ENCODE assay signal across 19 cellular contexts in genomic region chr5:12911156-12911555, GRCh38.
DNase-seq lines count a peak whose midpoint lies in the region.
"Had no signal": no experiment of that assay in that cellular context is flagged by ENCODE, and none has a peak within 500 bp of the region (broad histone marks: within the 10 kb centered on the region; RNA-seq: fewer than 3 reads in every experiment).

No MANE protein-coding gene starts in this region.

- no peaks in the 10 kb centered on the region for H3K4me1 ChIP-seq in GM23248 (ENCODE audit: insufficient read depth)
- H3K4me1 ChIP-seq: A549, SJCRH30 had no signal

- no peak overlapping the region for H2AFZ ChIP-seq in GM23248

- H3K36me3 ChIP-seq in SK-N-MC (ENCODE audit: insufficient read depth, low read length) = no peaks in the 10 kb centered on the region
- no peaks in the 10 kb centered on the region for H3K36me3 ChIP-seq in GM23248 (ENCODE audit: low read depth)
- H3K36me3 ChIP-seq: SJCRH30 had no signal

- no peaks in the 10 kb centered on the region for H4K20me1 ChIP-seq in GM23248 (ENCODE audit: insufficient read depth)

- H3K9me3 ChIP-seq in SK-N-MC (ENCODE audit: low read depth, low read length) (no peaks in the 10 kb centered on the region), GM23248 (ENCODE audit: low read depth) (no peaks in the 10 kb centered on the region)
- H3K9me3 ChIP-seq: A549, SJCRH30 had no signal

- peak; percentile 29 for DNase-seq in A172 (ENCODE audit: low spot score)
- peak; percentile 51 for DNase-seq in HS-5 (ENCODE audit: low read depth)
- DNase-seq in SK-N-MC (ENCODE audit: low read depth, low spot score) = no peak
- DNase-seq in lung microvascular endothelial cell (ENCODE audit: low read depth in 2 of 2) = peak; percentile 1 to 35
- no peak for DNase-seq in SW480 (ENCODE audit: low spot score)
- DNase-seq in Kasumi-1 (lab: John Stamatoyannopoulos, UW) = no peak
- no peak for DNase-seq in GM23248
- DNase-seq: DMS53, Karpas-422, MM.1S, NCI-H1092, NCI-H1436, NCI-H187 treated with DMSO at 0.1 percent for 48 hours, NCI-H2107, NCI-H524, NCI-H774, SJCRH30, T-helper 2 cell had no signal

- no peaks in the 10 kb centered on the region for H3K79me2 ChIP-seq in GM23248 (ENCODE audit: insufficient read depth)

- H3K4me3 ChIP-seq in SK-N-MC (peak overlapping the region; percentile 45), GM23248 (no peak overlapping the region)
- H3K4me3 ChIP-seq: A549, SJCRH30 had no signal

- no peaks in the 10 kb centered on the region for H3F3A ChIP-seq in GM23248 (ENCODE audit: insufficient read depth)

- WGBS in GM23248 (ENCODE audit: low coverage in 1 of 2, low lambda C conversion rate in 2 of 2, missing lambda C conversion rate in 2 of 2), 2 experiments = 2 to 5% methylated on average over 4 of the region's 4 CpGs

- in situ Hi-C loops in GM23248 (cut with MboI) = no loop called here

- H3K9ac ChIP-seq in SK-N-MC (ENCODE audit: insufficient read length) = peak overlapping the region; percentile 12
- no peak overlapping the region for H3K9ac ChIP-seq in GM23248

- H3K4me2 ChIP-seq in GM23248 (ENCODE audit: unreplicated experiment) = no peak overlapping the region
- H3K4me2 ChIP-seq: A549 had no signal

- H3K9me2 ChIP-seq in GM23248 (ENCODE audit: insufficient read depth) = no peaks in the 10 kb centered on the region

- 0 out of 2 replicates have a peak overlapping the region, but pooled peaks have one; percentile 49 for H3K27ac ChIP-seq in SK-N-MC
- H3K27ac ChIP-seq in GM23248 = no peak overlapping the region
- H3K27ac ChIP-seq: A549, SJCRH30 had no signal

- no peaks in the 10 kb centered on the region for H3K27me3 ChIP-seq in GM23248 (replicated peaks; ENCODE audit: insufficient read depth)
- H3K27me3 ChIP-seq: SJCRH30 had no signal

Comparison
In these comparisons a context has a peak if more than half of its experiments do, and no peak if none do; other contexts are left out.
1. DNase-seq: peak in A172 (single experiment), HS-5 (single experiment) and lung microvascular endothelial cell (2 of 2); none in SK-N-MC (single experiment), SW480 (single experiment), Kasumi-1 (0 of 2) and GM23248 (single experiment).